1 cellular context compared by ENCODE assay signal in genomic region chr2:202911513-202912341, GRCh38.
TF ChIP-seq lines count a peak whose summit lies in the region.

Gene CARF (plus strand): TSS chr2:202912275. CDS start chr2:202941903, 29,628 bp downstream.
Gene WDR12 (minus strand): TSS chr2:202911673. CDS start chr2:202911476, 197 bp downstream.

TF ChIP-seq in HepG2, 621 proteins besides CTCF, POLR2A, EP300 and RAD21 (continued from another document and continues in another):
- no peak for TF ChIP-seq ZNF333 (CRISPR knock-in tag; IDR thresholded peaks at IDR 0.05; ENCODE audit: borderline replicate concordance)
- TF ChIP-seq NONO (IDR thresholded peaks at IDR 0.05), result no peak
- TF ChIP-seq NONO (CRISPR knock-in tag; conservative IDR thresholded peaks at IDR 0.05), result 0 out of 2 replicates have a peak, but pooled peaks have one; percentile 32
- TF ChIP-seq HNRNPK (IDR thresholded peaks at IDR 0.05; ENCODE audit: low read depth, low read length, poor library complexity, severe bottlenecking), result no peak
- no peak for TF ChIP-seq PREB (CRISPR knock-in tag; IDR thresholded peaks at IDR 0.05)
- TF ChIP-seq ZNF317 (CRISPR knock-in tag; IDR thresholded peaks at IDR 0.05), result no peak
- TF ChIP-seq ZNF7 (CRISPR knock-in tag; IDR thresholded peaks at IDR 0.05), result no peak
- TF ChIP-seq MXD4 (CRISPR knock-in tag; IDR thresholded peaks at IDR 0.05), result peak; percentile 96
- TF ChIP-seq ZFP36L1 (CRISPR knock-in tag; IDR thresholded peaks at IDR 0.05), result no peak; the same call in 1 of the 2 replicates
- TF ChIP-seq THRA (CRISPR knock-in tag; IDR thresholded peaks at IDR 0.05; ENCODE audit: borderline replicate concordance), result peak; percentile 39
- TF ChIP-seq MNT (IDR thresholded peaks at IDR 0.05), result peak; percentile 89
- no peak for TF ChIP-seq IKZF4 (CRISPR knock-in tag; IDR thresholded peaks at IDR 0.05; ENCODE audit: borderline replicate concordance, low read depth, not compliant biosample characterization)
- no peak for TF ChIP-seq NFIB (CRISPR knock-in tag; IDR thresholded peaks at IDR 0.05; ENCODE audit: borderline replicate concordance)
- no peak for TF ChIP-seq ARID2 (CRISPR knock-in tag; IDR thresholded peaks at IDR 0.05; ENCODE audit: borderline replicate concordance)
- TF ChIP-seq ZNF639 (CRISPR knock-in tag; conservative IDR thresholded peaks at IDR 0.05), result peak; percentile 80; the same call in 1 of the 2 replicates
- no peak; the same call in 1 of the 2 replicates for TF ChIP-seq ZNF441 (CRISPR knock-in tag; IDR thresholded peaks at IDR 0.05; ENCODE audit: borderline replicate concordance)
- no peak for TF ChIP-seq ZNF850 (CRISPR knock-in tag; conservative IDR thresholded peaks at IDR 0.05)
- no peak for TF ChIP-seq HHEX (CRISPR knock-in tag; IDR thresholded peaks at IDR 0.05)
- peak; percentile 91 for TF ChIP-seq ZNF143 (CRISPR knock-in tag; IDR thresholded peaks at IDR 0.05)
- TF ChIP-seq FOXA3 (CRISPR knock-in tag; IDR thresholded peaks at IDR 0.05), result peak; percentile 66
- TF ChIP-seq ZNF382 (CRISPR knock-in tag; IDR thresholded peaks at IDR 0.05; ENCODE audit: borderline replicate concordance), result no peak
- TF ChIP-seq ZNF414 (CRISPR knock-in tag; IDR thresholded peaks at IDR 0.05), result no peak
- peak; percentile 68; the same call in 1 of the 2 replicates for TF ChIP-seq ZNF792 (CRISPR knock-in tag; IDR thresholded peaks at IDR 0.05)
- TF ChIP-seq NR2C2 (CRISPR knock-in tag; IDR thresholded peaks at IDR 0.05; ENCODE audit: borderline replicate concordance), result peak; percentile 49; the same call in 1 of the 2 replicates
- no peak for TF ChIP-seq PRDM10 (CRISPR knock-in tag; IDR thresholded peaks at IDR 0.05; ENCODE audit: low read depth)
- no peak for TF ChIP-seq CHCHD3 (CRISPR knock-in tag; IDR thresholded peaks at IDR 0.05)
- 0 out of 2 replicates have a peak, but pooled peaks have one; percentile 14 for TF ChIP-seq POGZ (CRISPR knock-in tag; IDR thresholded peaks at IDR 0.05)
- no peak for TF ChIP-seq ZBTB37 (CRISPR knock-in tag; IDR thresholded peaks at IDR 0.05)
- TF ChIP-seq IRX3 (CRISPR knock-in tag; IDR thresholded peaks at IDR 0.05; ENCODE audit: borderline replicate concordance, low read depth), result no peak
- TF ChIP-seq TRAFD1 (CRISPR knock-in tag; IDR thresholded peaks at IDR 0.05; ENCODE audit: borderline replicate concordance), result no peak
- TF ChIP-seq ZNF343 (CRISPR knock-in tag; IDR thresholded peaks at IDR 0.05), result no peak
- no peak for TF ChIP-seq ZNF451 (CRISPR knock-in tag; IDR thresholded peaks at IDR 0.05)
- TF ChIP-seq ADNP (CRISPR knock-in tag; IDR thresholded peaks at IDR 0.05), result no peak
- TF ChIP-seq ZNF256 (CRISPR knock-in tag; conservative IDR thresholded peaks at IDR 0.05), result peak; percentile 93; the same call in 1 of the 2 replicates
- TF ChIP-seq ZKSCAN5 (CRISPR knock-in tag; IDR thresholded peaks at IDR 0.05), result no peak
- no peak for TF ChIP-seq RFXAP (CRISPR knock-in tag; IDR thresholded peaks at IDR 0.05; ENCODE audit: borderline replicate concordance)
- TF ChIP-seq ZNF251 (CRISPR knock-in tag; IDR thresholded peaks at IDR 0.05), result no peak
- peak; percentile 49 for TF ChIP-seq KMT2B (CRISPR knock-in tag; IDR thresholded peaks at IDR 0.05)
- TF ChIP-seq PRPF4 (IDR thresholded peaks at IDR 0.05; ENCODE audit: low read depth, low read length, poor library complexity, severe bottlenecking), result no peak
- TF ChIP-seq KAT8 (CRISPR knock-in tag; IDR thresholded peaks at IDR 0.05), result peak; percentile 76
- peak; percentile 92 for TF ChIP-seq ASH2L (IDR thresholded peaks at IDR 0.05; ENCODE audit: insufficient read length, low read depth, low read length)
- no peak for TF ChIP-seq SKIL (CRISPR knock-in tag; IDR thresholded peaks at IDR 0.05; ENCODE audit: borderline replicate concordance)
- peak; percentile 70 for TF ChIP-seq ATF1 (CRISPR knock-in tag; IDR thresholded peaks at IDR 0.05)
- TF ChIP-seq REXO4 (CRISPR knock-in tag; IDR thresholded peaks at IDR 0.05; ENCODE audit: borderline replicate concordance), result no peak
- no peak for TF ChIP-seq BRD4 (CRISPR knock-in tag; IDR thresholded peaks at IDR 0.05)
- no peak for TF ChIP-seq ZNF597 (CRISPR knock-in tag; IDR thresholded peaks at IDR 0.05)
- TF ChIP-seq ZNF501 (CRISPR knock-in tag; IDR thresholded peaks at IDR 0.05), result peak; percentile 79
- no peak for TF ChIP-seq ZNF30 (CRISPR knock-in tag; IDR thresholded peaks at IDR 0.05)
- TF ChIP-seq ZNF788 (CRISPR knock-in tag; IDR thresholded peaks at IDR 0.05; ENCODE audit: borderline replicate concordance), result peak; percentile 81; the same call in 1 of the 2 replicates
- no peak for TF ChIP-seq MTA1 (CRISPR knock-in tag; IDR thresholded peaks at IDR 0.05; ENCODE audit: borderline replicate concordance)
- TF ChIP-seq MAFF (IDR thresholded peaks at IDR 0.05; ENCODE audit: low read depth, low read length), result no peak
- TF ChIP-seq ZNF629 (CRISPR knock-in tag; conservative IDR thresholded peaks at IDR 0.05), result no peak
- TF ChIP-seq RAD51 (IDR thresholded peaks at IDR 0.05; ENCODE audit: borderline replicate concordance), result no peak
- TF ChIP-seq ELF4 (CRISPR knock-in tag; IDR thresholded peaks at IDR 0.05; ENCODE audit: borderline replicate concordance), result peak; percentile 83; the same call in 1 of the 2 replicates
- 0 out of 2 replicates have a peak, but pooled peaks have one; percentile 60 for TF ChIP-seq ZNF136 (CRISPR knock-in tag; IDR thresholded peaks at IDR 0.05; ENCODE audit: low read depth)
